1 cellular context compared by ENCODE assay signal in the genomic region with DNA sequence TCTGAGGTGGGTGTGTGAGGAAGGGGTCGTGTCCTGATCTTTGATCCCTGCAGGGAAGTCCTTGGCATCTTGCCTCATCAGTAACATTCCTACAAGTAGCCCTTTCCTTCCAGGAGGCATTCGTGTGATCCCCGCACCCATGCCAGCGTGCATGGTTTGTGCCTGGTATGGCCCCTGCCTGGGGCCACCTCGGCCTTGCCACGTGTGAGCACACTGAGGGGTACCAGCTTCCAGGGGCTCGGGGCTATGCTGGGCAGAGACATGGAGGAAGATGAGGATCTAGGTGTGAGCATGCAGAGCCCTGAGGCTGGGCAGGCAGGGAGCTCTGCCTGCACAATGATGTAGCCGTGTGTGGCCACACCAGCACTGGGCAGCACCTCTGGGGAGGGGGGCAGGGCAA.
TF ChIP-seq lines count a peak whose summit lies in the region.

No MANE protein-coding gene starts in this region.

TF ChIP-seq in IMR-90, 13 proteins besides CTCF, POLR2A, EP300 and RAD21:
- TF ChIP-seq, protein P1, sequence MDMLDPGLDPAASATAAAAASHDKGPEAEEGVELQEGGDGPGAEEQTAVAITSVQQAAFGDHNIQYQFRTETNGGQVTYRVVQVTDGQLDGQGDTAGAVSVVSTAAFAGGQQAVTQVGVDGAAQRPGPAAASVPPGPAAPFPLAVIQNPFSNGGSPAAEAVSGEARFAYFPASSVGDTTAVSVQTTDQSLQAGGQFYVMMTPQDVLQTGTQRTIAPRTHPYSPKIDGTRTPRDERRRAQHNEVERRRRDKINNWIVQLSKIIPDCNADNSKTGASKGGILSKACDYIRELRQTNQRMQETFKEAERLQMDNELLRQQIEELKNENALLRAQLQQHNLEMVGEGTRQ (IDR thresholded peaks at IDR 0.05; ENCODE audit: low read depth, low read length): no peak
- no peak for TF ChIP-seq RFX5 (IDR thresholded peaks at IDR 0.05; ENCODE audit: low read depth, low read length)
- no peak for TF ChIP-seq MAZ (IDR thresholded peaks at IDR 0.05; ENCODE audit: borderline replicate concordance, low read depth, low read length)
- TF ChIP-seq, protein P2, sequence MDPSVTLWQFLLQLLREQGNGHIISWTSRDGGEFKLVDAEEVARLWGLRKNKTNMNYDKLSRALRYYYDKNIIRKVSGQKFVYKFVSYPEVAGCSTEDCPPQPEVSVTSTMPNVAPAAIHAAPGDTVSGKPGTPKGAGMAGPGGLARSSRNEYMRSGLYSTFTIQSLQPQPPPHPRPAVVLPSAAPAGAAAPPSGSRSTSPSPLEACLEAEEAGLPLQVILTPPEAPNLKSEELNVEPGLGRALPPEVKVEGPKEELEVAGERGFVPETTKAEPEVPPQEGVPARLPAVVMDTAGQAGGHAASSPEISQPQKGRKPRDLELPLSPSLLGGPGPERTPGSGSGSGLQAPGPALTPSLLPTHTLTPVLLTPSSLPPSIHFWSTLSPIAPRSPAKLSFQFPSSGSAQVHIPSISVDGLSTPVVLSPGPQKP (IDR thresholded peaks at IDR 0.05; ENCODE audit: borderline replicate concordance, low read depth, low read length): no peak
- TF ChIP-seq FOS (IDR thresholded peaks at IDR 0.05; ENCODE audit: low read depth, low read length): no peak
- no peak for TF ChIP-seq MAFK (IDR thresholded peaks at IDR 0.05; ENCODE audit: low read depth, low read length)
- no peak for TF ChIP-seq CEBPB (IDR thresholded peaks at IDR 0.05; ENCODE audit: low read depth, low read length)
- TF ChIP-seq CHD1 (IDR thresholded peaks at IDR 0.05; ENCODE audit: low read depth, low read length): no peak
- TF ChIP-seq MXI1 (IDR thresholded peaks at IDR 0.05; ENCODE audit: borderline replicate concordance, low read depth, low read length): no peak
- no peak for TF ChIP-seq NFE2L2 (IDR thresholded peaks at IDR 0.05; ENCODE audit: low read depth, low read length)
- TF ChIP-seq SMC3 (IDR thresholded peaks at IDR 0.05; ENCODE audit: low read depth, low read length): no peak
- no peak for TF ChIP-seq RCOR1 (IDR thresholded peaks at IDR 0.05; ENCODE audit: insufficient replicate concordance, low read length)
- TF ChIP-seq BHLHE40 (IDR thresholded peaks at IDR 0.05; ENCODE audit: low read depth, low read length): no peak
